In the genomic region with DNA sequence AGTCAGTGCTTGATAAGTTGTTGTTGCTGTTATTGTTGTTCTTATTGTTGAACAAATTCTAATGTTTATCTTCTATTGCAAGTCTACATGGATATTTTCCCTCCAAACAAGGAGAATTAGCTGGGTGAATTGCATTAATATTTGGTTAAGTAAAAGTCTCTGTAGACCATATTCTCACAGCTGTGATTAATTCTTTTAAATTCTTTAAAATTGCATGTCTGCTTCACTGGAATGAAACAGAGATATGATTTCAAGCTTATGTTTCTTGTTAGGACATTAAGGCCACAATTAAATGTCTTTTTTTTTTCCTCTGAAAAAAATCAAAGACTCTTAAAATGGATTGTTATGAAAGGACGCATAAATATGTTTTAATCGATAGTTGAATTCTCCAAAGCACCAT, we compare ENCODE assay signal across 34 cellular contexts.
"Had no signal": no experiment of that assay in that cellular context is flagged by ENCODE, and none has a peak within 500 bp of the region (broad histone marks: within the 10 kb centered on the region; RNA-seq: fewer than 3 reads in every experiment).

No MANE protein-coding gene starts in this region.

- H3K27me3 ChIP-seq: body of pancreas, heart left ventricle, neutrophil, thyroid gland, upper lobe of left lung, vagina had no signal

- H3K27ac Mint-ChIP-seq: activated CD4-positive, alpha-beta memory T cell treated with anti-CD3 and anti-CD28 coated beads, Interleukin-2, amount 10 ng/mL, durations not matched to agents 7 days and 5 days; activated CD4-positive, alpha-beta T cell treated with anti-CD3 and anti-CD28 coated beads, Interleukin-2, amount 10 ng/mL, durations not matched to agents 7 days and 5 days; activated naive CD4-positive, alpha-beta T cell treated with anti-CD3 and anti-CD28 coated beads, Interleukin-2, amount 50 U/mL, for 24 hours; activated naive CD8-positive, alpha-beta T cell treated with anti-CD3 and anti-CD28 coated beads, Interleukin-2, amount 50 U/mL, for 24 hours; activated T-cell treated with anti-CD3 and anti-CD28 coated beads, Interleukin-2, amount 50 U/mL, for 24 hours; activated T-helper 17 cell treated with anti-CD3 and anti-CD28 coated beads, Interleukin-2, amount 50 U/mL, for 72 hours; immature natural killer cell; mesothelial cell of epicardium; nephron progenitor cell; stimulated activated memory B cell treated with anti-CD40 and anti-IgM and Interleukin-4, amounts not matched to agents 10 μg/mL and 1 μg/mL and 100 μg/mL, for 72 hours; stimulated activated naive CD8-positive, alpha-beta T cell treated with anti-CD3 and anti-CD28 coated beads, Interleukin-15, amount 100 ng/mL, for 72 hours had no signal

- DNase-seq: activated CD4-positive, alpha-beta memory T cell treated with anti-CD3 and anti-CD28 coated beads, Interleukin-2, amount 10 ng/mL, durations not matched to agents 7 days and 5 days; activated CD4-positive, alpha-beta T cell treated with anti-CD3 and anti-CD28 coated beads, Interleukin-2, amount 10 ng/mL, durations not matched to agents 7 days and 5 days; activated CD4-positive, CD25-positive, alpha-beta regulatory T cell treated with anti-CD3 and anti-CD28 coated beads, Interleukin-2, amount 50 U/mL, for 72 hours; activated CD8-positive, alpha-beta memory T cell treated with anti-CD3 and anti-CD28 coated beads, Interleukin-2, amount 50 U/mL, for 48 hours; activated naive CD8-positive, alpha-beta T cell treated with anti-CD3 and anti-CD28 coated beads, Interleukin-2, amount 50 U/mL, for 24 hours; activated T-cell treated with anti-CD3 and anti-CD28 coated beads, Interleukin-2, amount 50 U/mL, for 24 hours; body of pancreas; effector CD8-positive, alpha-beta T cell; heart left ventricle; hypothalamus; immature natural killer cell; kidney; left colon; mammary epithelial cell; naive B cell; nephron progenitor cell; retina; small intestine; stimulated activated CD4-positive, alpha-beta T cell treated with anti-CD3 and anti-CD28 coated beads, Interleukin-1b, Interleukin-23, amount 100 ng/mL, for 48 hours; stimulated activated CD4-positive, alpha-beta T cell treated with anti-CD3 and anti-CD28 coated beads, Interleukin-4, amount 100 ng/mL, for 4 hours; stimulated activated CD8-positive, alpha-beta memory T cell treated with anti-CD3 and anti-CD28 coated beads, Interleukin-4, amount 100 ng/mL, for 48 hours; stimulated activated naive CD8-positive, alpha-beta T cell treated with anti-CD3 and anti-CD28 coated beads, Interleukin-15, amount 100 ng/mL, for 72 hours; substantia nigra; T-helper 2 cell; thyroid gland; upper lobe of left lung had no signal

- H3K9me3 Mint-ChIP-seq: activated CD4-positive, alpha-beta memory T cell treated with anti-CD3 and anti-CD28 coated beads, Interleukin-2, amount 10 ng/mL, durations not matched to agents 7 days and 5 days; activated CD4-positive, alpha-beta T cell treated with anti-CD3 and anti-CD28 coated beads, Interleukin-2, amount 10 ng/mL, durations not matched to agents 7 days and 5 days; activated naive CD4-positive, alpha-beta T cell treated with anti-CD3 and anti-CD28 coated beads, Interleukin-2, amount 50 U/mL, for 24 hours; activated naive CD8-positive, alpha-beta T cell treated with anti-CD3 and anti-CD28 coated beads, Interleukin-2, amount 50 U/mL, for 24 hours; activated T-cell treated with anti-CD3 and anti-CD28 coated beads, Interleukin-2, amount 50 U/mL, for 24 hours; stimulated activated memory B cell treated with anti-CD40 and anti-IgM and Interleukin-4, amounts not matched to agents 10 μg/mL and 1 μg/mL and 100 μg/mL, for 72 hours; stimulated activated naive CD8-positive, alpha-beta T cell treated with anti-CD3 and anti-CD28 coated beads, Interleukin-15, amount 100 ng/mL, for 72 hours had no signal

- H3K27me3 Mint-ChIP-seq: activated CD4-positive, alpha-beta T cell treated with anti-CD3 and anti-CD28 coated beads, Interleukin-2, amount 10 ng/mL, durations not matched to agents 7 days and 5 days; activated T-cell treated with anti-CD3 and anti-CD28 coated beads, Interleukin-2, amount 50 U/mL, for 24 hours had no signal

- H3K27ac ChIP-seq: body of pancreas, heart left ventricle, neutrophil, prostate gland, thyroid gland, upper lobe of left lung, vagina had no signal

- H3K9me3 ChIP-seq: body of pancreas, heart left ventricle, neutrophil, prostate gland, thyroid gland, upper lobe of left lung, vagina had no signal

- H3K4me3 ChIP-seq: body of pancreas, heart left ventricle, prostate gland, thyroid gland, upper lobe of left lung, vagina had no signal

- ATAC-seq: activated naive CD8-positive, alpha-beta T cell treated with anti-CD3 and anti-CD28 coated beads, Interleukin-2, amount 50 U/mL, for 24 hours; activated T-helper 17 cell treated with anti-CD3 and anti-CD28 coated beads, Interleukin-2, amount 50 U/mL, for 72 hours; body of pancreas; heart left ventricle; left colon; sciatic nerve; stimulated activated memory B cell treated with anti-CD40 and anti-IgM and Interleukin-4, amounts not matched to agents 10 μg/mL and 1 μg/mL and 100 μg/mL, for 72 hours; stimulated activated naive CD8-positive, alpha-beta T cell treated with anti-CD3 and anti-CD28 coated beads, Interleukin-15, amount 100 ng/mL, for 72 hours had no signal

- H3K4me1 Mint-ChIP-seq: activated CD4-positive, alpha-beta memory T cell treated with anti-CD3 and anti-CD28 coated beads, Interleukin-2, amount 10 ng/mL, durations not matched to agents 7 days and 5 days; activated CD4-positive, alpha-beta T cell treated with anti-CD3 and anti-CD28 coated beads, Interleukin-2, amount 10 ng/mL, durations not matched to agents 7 days and 5 days; activated naive CD4-positive, alpha-beta T cell treated with anti-CD3 and anti-CD28 coated beads, Interleukin-2, amount 50 U/mL, for 24 hours; activated naive CD8-positive, alpha-beta T cell treated with anti-CD3 and anti-CD28 coated beads, Interleukin-2, amount 50 U/mL, for 24 hours; activated T-helper 17 cell treated with anti-CD3 and anti-CD28 coated beads, Interleukin-2, amount 50 U/mL, for 72 hours; immature natural killer cell; naive B cell; stimulated activated memory B cell treated with anti-CD40 and anti-IgM and Interleukin-4, amounts not matched to agents 10 μg/mL and 1 μg/mL and 100 μg/mL, for 72 hours; stimulated activated naive CD8-positive, alpha-beta T cell treated with anti-CD3 and anti-CD28 coated beads, Interleukin-15, amount 100 ng/mL, for 72 hours had no signal

- H3K4me3 Mint-ChIP-seq: activated CD4-positive, alpha-beta memory T cell treated with anti-CD3 and anti-CD28 coated beads, Interleukin-2, amount 10 ng/mL, durations not matched to agents 7 days and 5 days; activated CD4-positive, alpha-beta T cell treated with anti-CD3 and anti-CD28 coated beads, Interleukin-2, amount 10 ng/mL, durations not matched to agents 7 days and 5 days; activated naive CD4-positive, alpha-beta T cell treated with anti-CD3 and anti-CD28 coated beads, Interleukin-2, amount 50 U/mL, for 24 hours; activated naive CD8-positive, alpha-beta T cell treated with anti-CD3 and anti-CD28 coated beads, Interleukin-2, amount 50 U/mL, for 24 hours; activated T-cell treated with anti-CD3 and anti-CD28 coated beads, Interleukin-2, amount 50 U/mL, for 24 hours; activated T-helper 17 cell treated with anti-CD3 and anti-CD28 coated beads, Interleukin-2, amount 50 U/mL, for 72 hours; immature natural killer cell; mesothelial cell of epicardium; naive B cell; nephron progenitor cell; stimulated activated memory B cell treated with anti-CD40 and anti-IgM and Interleukin-4, amounts not matched to agents 10 μg/mL and 1 μg/mL and 100 μg/mL, for 72 hours; stimulated activated naive CD8-positive, alpha-beta T cell treated with anti-CD3 and anti-CD28 coated beads, Interleukin-15, amount 100 ng/mL, for 72 hours had no signal

- H3K36me3 ChIP-seq: heart left ventricle, neutrophil, prostate gland, thyroid gland, upper lobe of left lung, vagina had no signal

- H3K4me1 ChIP-seq: body of pancreas, prostate gland, thyroid gland, upper lobe of left lung, vagina had no signal

- H3K36me3 Mint-ChIP-seq: activated naive CD4-positive, alpha-beta T cell treated with anti-CD3 and anti-CD28 coated beads, Interleukin-2, amount 50 U/mL, for 24 hours; immature natural killer cell; stimulated activated memory B cell treated with anti-CD40 and anti-IgM and Interleukin-4, amounts not matched to agents 10 μg/mL and 1 μg/mL and 100 μg/mL, for 72 hours had no signal
